Comparison of ENCODE assay signal across 17 cellular contexts in genomic region chr20:4061989-4062388, GRCh38. TPM values are rescaled to one million over a fixed set of nuclear protein-coding genes. Genes with fewer than 3 reads are reported as not detected.
DNase-seq lines count a peak whose midpoint lies in the region; ATAC-seq, FAIRE-seq and TF ChIP-seq lines count a peak whose summit lies in the region.
"Had no signal": no experiment of that assay in that cellular context is flagged by ENCODE, and none has a peak within 500 bp of the region (broad histone marks: within the 10 kb centered on the region; RNA-seq: fewer than 3 reads in every experiment).

No MANE protein-coding gene starts in this region.

- peak overlapping the region in 8 of 11 experiments; percentile 25 to 94 (median 88); a peak in 14 of 22 replicates for H3K4me2 ChIP-seq in BLaER1 treated with 17β-estradiol and CSF1 and Interleukin-3, amounts not matched to agents 10 nM and 100 nM

- no peaks in the 10 kb centered on the region for H3K9me3 Mint-ChIP-seq in WTC11
- H3K9me3 Mint-ChIP-seq: CD4-positive, alpha-beta T cell had no signal

- no peaks in the 10 kb centered on the region for H3K27me3 ChIP-seq in BLaER1 treated with 17β-estradiol and CSF1 and Interleukin-3, amounts not matched to agents 10 nM and 100 nM
- H3K27me3 ChIP-seq in liver (ENCODE audit: control insufficient read depth in 4 of 4, insufficient read depth in 4 of 4, low read length in 3 of 4) (no peaks in the 10 kb centered on the region), pancreas (no peaks in the 10 kb centered on the region)

- H3K9ac ChIP-seq in BLaER1 treated with 17β-estradiol and CSF1 and Interleukin-3, amounts not matched to agents 10 nM and 100 nM = no peak overlapping the region
- no peak overlapping the region for H3K9ac ChIP-seq in liver (ENCODE audit: low read depth in 1 of 2, low read length in 2 of 2)

- H3K27me3 Mint-ChIP-seq in WTC11 (ENCODE audit: low read depth) = no peaks in the 10 kb centered on the region; the same call in none of the 2 replicates
- H3K27me3 Mint-ChIP-seq: CD4-positive, alpha-beta T cell had no signal

- intact Hi-C loops in pancreas (cut with DNase I) = no loop called here

- TF ChIP-seq CTCF in HEK293 (tag by site-specific recombination; IDR thresholded peaks at IDR 0.05) (no peak), WTC11 (IDR thresholded peaks at IDR 0.05) (no peak), liver (IDR thresholded peaks at IDR 0.05; ENCODE audit: low read depth, low read length, missing input control) (no peak), pancreas (IDR thresholded peaks at IDR 0.05) (no peak)

- ATAC-seq in WTC11 (no peak), pancreas (no peak)

- no peak overlapping the region for H3K4me3 ChIP-seq in BLaER1 treated with 17β-estradiol and CSF1 and Interleukin-3, amounts not matched to agents 10 nM and 100 nM
- H3K4me3 ChIP-seq in HEK293 (ENCODE audit: low read depth, low read length) (no peak overlapping the region), liver (ENCODE audit: low read depth in 1 of 3, low read length in 3 of 3) (no peak overlapping the region), pancreas (no peak overlapping the region)

- peak overlapping the region; percentile 61 for H3K27ac Mint-ChIP-seq in WTC11
- H3K27ac Mint-ChIP-seq: CD4-positive, alpha-beta T cell had no signal

- no peak for TF ChIP-seq RAD21 in liver (IDR thresholded peaks at IDR 0.05)

- DNase-seq in WTC11 (ENCODE audit: low spot score) (no peak), iPS-NIHi11 (ENCODE audit: low spot score) (no peak), pancreas (no peak), LoVo (ENCODE audit: low spot score) (no peak), GM12891 (ENCODE audit: insufficient read length, low spot score) (no peak)
- DNase-seq: CD4-positive, alpha-beta T cell; DMS79; Karpas-422; NCI-H1048; NCI-H187 treated with DMSO at 0.1 percent for 48 hours; NCI-H2171; NCI-H510A; RPMI8226 had no signal

- H3K4me1 Mint-ChIP-seq in WTC11 = peaks cover 48% of the 10 kb centered on the region

- H3K36me3 ChIP-seq in BLaER1 treated with 17β-estradiol and CSF1 and Interleukin-3, amounts not matched to agents 10 nM and 100 nM = no peaks in the 10 kb centered on the region
- H3K36me3 ChIP-seq in HEK293 (ENCODE audit: control insufficient read depth in 2 of 2, insufficient read depth in 1 of 2, low read length in 2 of 2) (no peaks in the 10 kb centered on the region), liver (ENCODE audit: control insufficient read depth in 4 of 4, insufficient read depth in 3 of 4, low read depth in 1 of 4, low read length in 3 of 4) (no peaks in the 10 kb centered on the region), pancreas (no peaks in the 10 kb centered on the region)

- TF ChIP-seq POLR2A in GM12891 (IDR thresholded peaks at IDR 0.05; ENCODE audit: low read depth, low read length) = no peak

- H3K4me1 ChIP-seq in BLaER1 treated with 17β-estradiol and CSF1 and Interleukin-3, amounts not matched to agents 10 nM and 100 nM = peaks cover 65 to 87% (median 81%) of the 10 kb centered on the region in 10 experiments
- H3K4me1 ChIP-seq in HEK293 (ENCODE audit: control insufficient read depth, insufficient read depth, low read length) = peaks cover 4% of the 10 kb centered on the region
- no peaks in the 10 kb centered on the region for H3K4me1 ChIP-seq in liver (ENCODE audit: control insufficient read depth in 4 of 4, insufficient read depth in 4 of 4, low read length in 3 of 4)
- peaks cover 4 to 24% (median 9%) of the 10 kb centered on the region in 3 donors for H3K4me1 ChIP-seq in pancreas

- 84% methylated on average over 1 of the region's 1 CpG for WGBS in liver
- 85 to 88% methylated on average over 1 of the region's 1 CpG for WGBS in pancreas, 2 donors

- POLR2A ChIA-PET in HEK293 (lab: Yijun Ruan, JAX) (no interaction called here), WTC11 (lab: Charles Lee) (no interaction called here)

- H3K9me3 ChIP-seq in BLaER1 treated with 17β-estradiol and CSF1 and Interleukin-3, amounts not matched to agents 10 nM and 100 nM (replicated peaks in 1 of 11) = 0 out of 22 replicates have a peak, but pooled peaks cover 0 to 6% (median 0%) of the 10 kb centered on the region in 11 experiments
- H3K9me3 ChIP-seq in HEK293 (ENCODE audit: control insufficient read depth, insufficient read depth, low read depth, low read length) (no peaks in the 10 kb centered on the region), liver (ENCODE audit: control insufficient read depth in 4 of 4, low read length in 3 of 4) (no peaks in the 10 kb centered on the region), pancreas (no peaks in the 10 kb centered on the region)

- H3K27ac ChIP-seq in BLaER1 treated with 17β-estradiol and CSF1 and Interleukin-3, amounts not matched to agents 10 nM and 100 nM = peak overlapping the region in 4 of 11 experiments; percentile 2 to 78 (median 22); a peak in 4 of 22 replicates
- H3K27ac ChIP-seq in HEK293 (ENCODE audit: extremely low read depth, low read depth, low read length) = no peak overlapping the region
- H3K27ac ChIP-seq in liver (ENCODE audit: low read depth in 1 of 2, low read length in 2 of 2) = no peak overlapping the region
- H3K27ac ChIP-seq in pancreas = no peak overlapping the region

- CTCF ChIA-PET in HEK293 (lab: Yijun Ruan, JAX) (interaction anchor here (0.7 to 5.4 kb wide), 4 partner anchors 10 to 149 kb away, joined by 3 to 33 read pairs (median 4); no protein-coding TSS in a partner anchor), WTC11 (lab: Charles Lee) (interaction anchor here (1.8 kb wide), 1 partner anchor 10 kb away, joined by 7 read pairs; no protein-coding TSS in a partner anchor)

- H4K20me1 ChIP-seq in BLaER1 treated with 17β-estradiol and CSF1 and Interleukin-3, amounts not matched to agents 10 nM and 100 nM = no peaks in the 10 kb centered on the region

- no peak overlapping the region for H3K4me3 Mint-ChIP-seq in WTC11
- H3K4me3 Mint-ChIP-seq: CD4-positive, alpha-beta T cell had no signal

- FAIRE-seq in pancreas (lab: Jason Lieb, UNC) = no peak
- FAIRE-seq in GM12891 (lab: Jason Lieb, UNC) = no peak
- FAIRE-seq: GM12892 had no signal

- no peaks in the 10 kb centered on the region for H3K36me3 Mint-ChIP-seq in WTC11

TF ChIP-seq in HEK293, 187 proteins besides CTCF, POLR2A, EP300 and RAD21 (continues in another document):
- TF ChIP-seq ZBTB17 (tag by site-specific recombination; IDR thresholded peaks at IDR 0.05) = peak; percentile 99

TF ChIP-seq in WTC11, 78 proteins besides CTCF, POLR2A, EP300 and RAD21 (continues in another document):
- TF ChIP-seq MYBL2 (CRISPR knock-in tag; IDR thresholded peaks at IDR 0.05) (no peak), EMX1 (CRISPR knock-in tag; IDR thresholded peaks at IDR 0.05) (no peak)

TF ChIP-seq in liver, 16 proteins besides CTCF, POLR2A, EP300 and RAD21:
- peak; percentile 53 for TF ChIP-seq NR2F2 (IDR thresholded peaks at IDR 0.05)
- TF ChIP-seq HNF4G (IDR thresholded peaks at IDR 0.05) = no peak
TF ChIP-seq in liver: peak in this region for 1.

TF ChIP-seq in GM12891, 5 proteins besides CTCF, POLR2A, EP300 and RAD21:
- TF ChIP-seq POU2F2 (IDR thresholded peaks at IDR 0.05; ENCODE audit: low read depth, low read length) (no peak), POLR2AphosphoS5 (IDR thresholded peaks at IDR 0.05; ENCODE audit: low read depth, low read length) (no peak), TAF1 (IDR thresholded peaks at IDR 0.05; ENCODE audit: low read depth, low read length) (no peak), SPI1 (IDR thresholded peaks at IDR 0.05; ENCODE audit: low read depth, low read length) (no peak), PAX5 (IDR thresholded peaks at IDR 0.05; ENCODE audit: insufficient read depth, low read length, severe bottlenecking) (no peak)
TF ChIP-seq in GM12891: peak in this region for 0.

RNA-seq across cellular contexts. Expression of gene RNF24, which starts 46.6 kb away (rescaled TPM):
- total RNA-seq in WTC11 (2021) (11.0 to 12.5 TPM (median 11.7 TPM) in 3 replicates), liver (1 to 10 TPM; 1.3 to 3.3 TPM), pancreas (10 to 100 TPM in 2 of 6 donors, 1 to 10 TPM in 4; 2.7 to 13.6 (median 5.7) TPM)
- polyA plus RNA-seq in liver (1 to 10 TPM in 1 of 2 donors, under 1 TPM in 1; 0.74 to 1.6 TPM), pancreas (1 to 10 TPM; 1.6 to 2.4 TPM)
- 3.4 TPM for polyA plus RNA-seq in GM12891 (2012; ENCODE audit: low read depth, missing spikeins)
